In genomic region chr4:118268780-118269179, GRCh38 we compare ENCODE assay signal across 30 cellular contexts.
"Had no signal": no experiment of that assay in that cellular context is flagged by ENCODE, and none has a peak within 500 bp of the region (broad histone marks: within the 10 kb centered on the region; RNA-seq: fewer than 3 reads in every experiment).

No MANE protein-coding gene starts in this region.

- H2AFZ ChIP-seq: hepatocyte had no signal

- FAIRE-seq: endometrium, endothelial cell of umbilical vein had no signal

- DNase-seq: activated CD4-positive, alpha-beta memory T cell treated with anti-CD3 and anti-CD28 coated beads, Interleukin-2, amount 10 ng/mL, durations not matched to agents 7 days and 5 days; activated CD4-positive, alpha-beta T cell treated with anti-CD3 and anti-CD28 coated beads for 1 hour; activated CD4-positive, alpha-beta T cell treated with anti-CD3 and anti-CD28 coated beads for 4 hours; activated CD4-positive, alpha-beta T cell treated with anti-CD3 and anti-CD28 coated beads, Interleukin-2, amount 10 ng/mL, durations not matched to agents 7 days and 5 days; activated CD4-positive, alpha-beta T cell treated with anti-CD3 and anti-CD28 coated beads, Interleukin-2, amount 50 U/mL, for 4 hours; activated CD4-positive, CD25-positive, alpha-beta regulatory T cell; activated CD8-positive, alpha-beta memory T cell treated with anti-CD3 and anti-CD28 coated beads, Interleukin-2, amount 50 U/mL, for 48 hours; activated gamma-delta T cell; activated naive CD4-positive, alpha-beta T cell; activated naive CD4-positive, alpha-beta T cell treated with anti-CD3 and anti-CD28 coated beads, Interleukin-2, amount 10 ng/mL, durations not matched to agents 7 days and 5 days; activated naive CD8-positive, alpha-beta T cell treated with anti-CD3 and anti-CD28 coated beads, Interleukin-2, amount 10 ng/mL, durations not matched to agents 7 days and 5 days; activated T-cell treated with anti-CD3 and anti-CD28 coated beads for 4 hours; activated T-cell treated with anti-CD3 and anti-CD28 coated beads, Interleukin-2, amount 50 U/mL, for 24 hours; activated T-cell treated with anti-CD3 and anti-CD28 coated beads, Interleukin-2, amount 50 U/mL, for 72 hours; central memory CD4-positive, alpha-beta T cell; cerebellar nuclear complex; colonic mucosa; effector CD8-positive, alpha-beta T cell; esophagus squamous epithelium; foreskin melanocyte; heart right ventricle had no signal

- H3K27me3 ChIP-seq: ascending aorta, breast epithelium, colonic mucosa, hepatocyte had no signal

- H3K27ac ChIP-seq: ascending aorta, breast epithelium, cardiac muscle cell, colonic mucosa, epithelial cell of prostate, esophagus squamous epithelium, gastroesophageal sphincter, heart right ventricle, hepatocyte had no signal

- H3K4me1 ChIP-seq: ascending aorta, breast epithelium, colonic mucosa, heart right ventricle had no signal

- H3K4me3 ChIP-seq: ascending aorta, breast epithelium, cardiac muscle cell, colonic mucosa, esophagus squamous epithelium, gastroesophageal sphincter, heart right ventricle, hepatocyte had no signal

- H3K36me3 ChIP-seq: ascending aorta, breast epithelium, cardiac muscle cell, colonic mucosa, esophagus squamous epithelium, gastroesophageal sphincter, heart right ventricle had no signal

- H3K79me2 ChIP-seq: hepatocyte had no signal

- ATAC-seq: activated naive CD4-positive, alpha-beta T cell treated with anti-CD3 and anti-CD28 coated beads, Interleukin-2, amount 50 U/mL, for 72 hours; gastroesophageal sphincter; heart right ventricle had no signal

- H3K4me2 ChIP-seq: hepatocyte had no signal

- H3K9me3 ChIP-seq: ascending aorta, breast epithelium, colonic mucosa, esophagus squamous epithelium, gastroesophageal sphincter, heart right ventricle had no signal
